ENCODE assay signal across 20 cellular contexts in genomic region chr10:101070098-101070497, GRCh38. TPM values are rescaled to one million over a fixed set of nuclear protein-coding genes. Genes with fewer than 3 reads are reported as not detected.
DNase-seq lines count a peak whose midpoint lies in the region; FAIRE-seq and TF ChIP-seq lines count a peak whose summit lies in the region.
"Had no signal": no experiment of that assay in that cellular context is flagged by ENCODE, and none has a peak within 500 bp of the region (broad histone marks: within the 10 kb centered on the region; RNA-seq: fewer than 3 reads in every experiment).

No MANE protein-coding gene starts in this region.

- no peaks in the 10 kb centered on the region for H4K20me1 ChIP-seq in Karpas-422 (ENCODE audit: insufficient read depth, low read depth, low read length)

- no TSS peak for BruUV-seq in MCF 10A (replicated peaks; lab: Mats Ljungman, UMichigan)

- TF ChIP-seq CTCF in CD14-positive monocyte (IDR thresholded peaks at IDR 0.05) (no peak), colonic mucosa (IDR thresholded peaks at IDR 0.05) (no peak), MCF 10A (IDR thresholded peaks at IDR 0.05; ENCODE audit: unreplicated experiment) (no peak)

- CTCF ChIA-PET in MCF 10A (lab: Yijun Ruan, JAX) = interaction anchor here (2.0 to 10.2 kb wide), 4 partner anchors 16 to 71 kb away, joined by 8 to 151 read pairs (median 18); no protein-coding TSS in a partner anchor

- no peaks in the 10 kb centered on the region for H3K9me2 ChIP-seq in Karpas-422 (replicated peaks; ENCODE audit: insufficient read depth, low read length)

- intact Hi-C loops in CD14-positive monocyte (cut with micrococcal nuclease) = no loop called here
- intact Hi-C loops in colonic mucosa (cut with DNase I) = no loop called here
- intact Hi-C loops in MCF 10A (cut with micrococcal nuclease) = no loop called here

- 35 to 61% (median 49%) methylated on average over 3 of the region's 3 CpGs for WGBS in small intestine, 3 donors

- H3K9ac ChIP-seq in Karpas-422 (ENCODE audit: low read length) (peak overlapping the region; percentile 58), colonic mucosa (ENCODE audit: low read depth in 2 of 2, low read length in 2 of 2) (no peak overlapping the region)

- POLR2A ChIA-PET in MCF 10A (lab: Yijun Ruan, JAX) = no interaction called here

- H3K79me2 ChIP-seq in Karpas-422 (ENCODE audit: low read length) = no peaks in the 10 kb centered on the region

- DNase-seq in CD14-positive monocyte (ENCODE audit: low spot score) (no peak), Karpas-422 (peak; percentile 74), colonic mucosa (peak; percentile 54), small intestine (peak; percentile 42), superior temporal gyrus (ENCODE audit: extremely low spot score) (no peak), SHP77 (lab: John Stamatoyannopoulos, UW) (no peak), GM12892 (ENCODE audit: insufficient read length) (no peak), MCF 10A (ENCODE audit: unreplicated experiment) (no peak)
- DNase-seq: Caco-2; CD4-positive, CD25-positive, alpha-beta regulatory T cell; DMS153; KG1; MG63; NCI-H1092; NCI-H226; NCI-H524 treated with DMSO at 0.1 percent for 48 hours; Peyer's patch had no signal

- H3K27ac ChIP-seq in Karpas-422 (ENCODE audit: low read length) (peak overlapping the region; percentile 98), colonic mucosa (no peak overlapping the region), small intestine (ENCODE audit: low read depth in 1 of 2, low read length in 1 of 2) (no peak overlapping the region)
- H3K27ac ChIP-seq: A549, Peyer's patch, SK-N-MC had no signal

- H3K36me3 Mint-ChIP-seq in CD14-positive monocyte (peaks cover 11 to 16% of the 10 kb centered on the region in 2 donors), MCF 10A (ENCODE audit: insufficient read depth, unreplicated experiment) (no peaks in the 10 kb centered on the region)

- H3K4me3 ChIP-seq in Karpas-422 (ENCODE audit: low read length) = peak overlapping the region; percentile 24; the same call in 1 of the 2 replicates
- no peak overlapping the region for H3K4me3 ChIP-seq in colonic mucosa
- H3K4me3 ChIP-seq in small intestine (ENCODE audit: low read depth in 1 of 2, low read length in 2 of 2) = no peak overlapping the region
- H3K4me3 ChIP-seq: A549, GM23338, MG63, Peyer's patch, SK-N-MC had no signal

- H3K9me3 ChIP-seq in Karpas-422 (ENCODE audit: low read length) (no peaks in the 10 kb centered on the region), colonic mucosa (no peaks in the 10 kb centered on the region), small intestine (ENCODE audit: control insufficient read depth, low read depth) (no peaks in the 10 kb centered on the region)
- H3K9me3 ChIP-seq: A549, Caco-2, MG63, Peyer's patch had no signal

- H3K4me1 Mint-ChIP-seq in CD14-positive monocyte (peaks cover 63% of the 10 kb centered on the region), MCF 10A (ENCODE audit: insufficient read depth, unreplicated experiment) (peaks cover 7% of the 10 kb centered on the region)

- no peak for TF ChIP-seq POLR2A in GM12892 (IDR thresholded peaks at IDR 0.05; ENCODE audit: low read depth, low read length)

- no peak for FAIRE-seq in small intestine (lab: Jason Lieb, UNC)
- no peak for FAIRE-seq in GM12892 (lab: Jason Lieb, UNC)
- FAIRE-seq: A549 had no signal

- peaks cover 0 to 18% (median 0%) of the 10 kb centered on the region in 7 donors for H3K9me3 Mint-ChIP-seq in CD14-positive monocyte
- no peaks in the 10 kb centered on the region for H3K9me3 Mint-ChIP-seq in MCF 10A (ENCODE audit: unreplicated experiment)
- H3K9me3 Mint-ChIP-seq: CD4-positive, CD25-positive, alpha-beta regulatory T cell had no signal

- peak overlapping the region; percentile 58 for H3K4me2 ChIP-seq in Karpas-422 (ENCODE audit: low read depth, low read length, poor library complexity, severe bottlenecking)
- H3K4me2 ChIP-seq: A549, GM23338 had no signal

- peak overlapping the region; percentile 94 to 99 (median 97) for H3K27ac Mint-ChIP-seq in CD14-positive monocyte
- no peak overlapping the region for H3K27ac Mint-ChIP-seq in MCF 10A (ENCODE audit: low read depth, unreplicated experiment)
- H3K27ac Mint-ChIP-seq: CD4-positive, CD25-positive, alpha-beta regulatory T cell; GM23338 had no signal

- no peaks in the 10 kb centered on the region for H3K36me3 ChIP-seq in Karpas-422 (ENCODE audit: insufficient read depth, low read length)
- H3K36me3 ChIP-seq in colonic mucosa = no peaks in the 10 kb centered on the region
- no peaks in the 10 kb centered on the region for H3K36me3 ChIP-seq in small intestine (ENCODE audit: control insufficient read depth in 2 of 2, insufficient read depth in 2 of 2, low read length in 2 of 2)
- H3K36me3 ChIP-seq: Peyer's patch had no signal

- H3K27me3 Mint-ChIP-seq in CD14-positive monocyte (ENCODE audit: low read depth in 3 of 3) (peaks cover 39 to 42% (median 41%) of the 10 kb centered on the region in 3 donors), MCF 10A (ENCODE audit: insufficient read depth, unreplicated experiment) (peaks cover 16% of the 10 kb centered on the region)

- H3K4me3 Mint-ChIP-seq in CD14-positive monocyte (no peak overlapping the region), MCF 10A (ENCODE audit: unreplicated experiment) (no peak overlapping the region)
- H3K4me3 Mint-ChIP-seq: CD4-positive, CD25-positive, alpha-beta regulatory T cell; GM23338 had no signal

- H3K4me1 ChIP-seq in Karpas-422 (ENCODE audit: low read length) (peaks cover 84% of the 10 kb centered on the region), colonic mucosa (peaks cover 16% of the 10 kb centered on the region), small intestine (ENCODE audit: control insufficient read depth in 2 of 2, insufficient read depth in 1 of 2, low read depth in 1 of 2, low read length in 1 of 2) (no peaks in the 10 kb centered on the region)

- H3K27me3 ChIP-seq in Karpas-422 (ENCODE audit: low read length) = no peaks in the 10 kb centered on the region
- peaks cover 6% of the 10 kb centered on the region for H3K27me3 ChIP-seq in colonic mucosa
- H3K27me3 ChIP-seq in small intestine (ENCODE audit: control insufficient read depth in 2 of 2, insufficient read depth in 2 of 2, low read length in 2 of 2) = peaks cover 0 to 15% of the 10 kb centered on the region in 2 donors
- H3K27me3 ChIP-seq: MG63, Peyer's patch had no signal

- H2AFZ ChIP-seq in Karpas-422 (ENCODE audit: low read length) = no peak overlapping the region
- H2AFZ ChIP-seq: GM23338 had no signal

RNA-seq across cellular contexts. Expression of gene KAZALD1, which starts 8.3 kb away (rescaled TPM):
- under 1 TPM; 0.15 to 0.53 TPM for polyA plus RNA-seq in CD14-positive monocyte
- 21.5 and 50.1 TPM in 2 replicates for total RNA-seq in Karpas-422 (2014; rRNA removed; shearing (Covaris generic); ENCODE audit: low replicate concordance)
- 10 to 100 TPM; 11.5 to 32.4 TPM for total RNA-seq in colonic mucosa
- polyA plus RNA-seq in small intestine = 10 to 100 TPM in 2 of 3 donors, 1 to 10 TPM in 1; 8.1 to 76.0 (median 39.2) TPM
- 0.66 TPM for polyA plus RNA-seq in GM12892 (2012; ENCODE audit: missing spikeins)
- total RNA-seq in MCF 10A (2022) = 2.4 and 6.7 TPM in 2 replicates
- total RNA-seq: CD4-positive, CD25-positive, alpha-beta regulatory T cell had no signal

RNA-seq across cellular contexts. Expression of gene SFXN3, which starts 39.1 kb away (rescaled TPM):
- polyA plus RNA-seq in CD14-positive monocyte = 10 to 100 TPM; 21.3 to 24.2 TPM
- total RNA-seq in Karpas-422 (2014; rRNA removed; shearing (Covaris generic); ENCODE audit: low replicate concordance) = 8.5 and 13.6 TPM in 2 replicates
- total RNA-seq in colonic mucosa = 10 to 100 TPM in 1 of 2 donors, 1 to 10 TPM in 1; 8.8 to 18.1 TPM
- polyA plus RNA-seq in small intestine = 100 to 1,000 TPM in 1 of 3 donors, 10 to 100 TPM in 2; 35.0 to 104 (median 70.5) TPM
- 2.2 TPM for polyA plus RNA-seq in GM12892 (2012; ENCODE audit: missing spikeins)
- 39.4 and 55.2 TPM in 2 replicates for total RNA-seq in MCF 10A (2022)

RNA-seq across cellular contexts. Expression of gene PDZD7, which starts 39.2 kb away (rescaled TPM):
- polyA plus RNA-seq in CD14-positive monocyte (not detected), small intestine (10 to 100 TPM in 2 of 3 donors, 1 to 10 TPM in 1; 3.1 to 38.5 (median 19.2) TPM)
- total RNA-seq in Karpas-422 (2014; rRNA removed; shearing (Covaris generic); ENCODE audit: low replicate concordance) = 2.6 and 3.0 TPM in 2 replicates
- total RNA-seq in colonic mucosa (under 1 TPM; 0.19 to 0.42 TPM), MCF 10A (2022) (0.27 and 0.58 TPM in 2 replicates)
- polyA plus RNA-seq in GM12892 (2012; ENCODE audit: missing spikeins) = 0.15 TPM

Comparison
In these comparisons a context has a peak if more than half of its experiments do, and no peak if none do; other contexts are left out.
1. DNase-seq: peak in Karpas-422 (single experiment), colonic mucosa (single experiment) and small intestine (single experiment); none in CD14-positive monocyte (single experiment), superior temporal gyrus (single experiment), SHP77 (0 of 2), GM12892 (single experiment) and MCF 10A (single experiment).